In genomic region chr3:112482675-112483074, GRCh38 we compare ENCODE assay signal across 1 cellular context.
TF ChIP-seq lines count a peak whose summit lies in the region.

No MANE protein-coding gene starts in this region.

TF ChIP-seq in GM12878, 131 proteins besides CTCF, POLR2A, EP300 and RAD21 (continued from another document):
- TF ChIP-seq PRDM15 (CRISPR knock-in tag; IDR thresholded peaks at IDR 0.05), result no peak
- TF ChIP-seq ZNF207 (IDR thresholded peaks at IDR 0.05; ENCODE audit: borderline replicate concordance), result no peak
- no peak for TF ChIP-seq HCFC1 (IDR thresholded peaks at IDR 0.05; ENCODE audit: low read length)
- no peak for TF ChIP-seq USF1 (IDR thresholded peaks at IDR 0.05; ENCODE audit: borderline replicate concordance, extremely low read length, insufficient read depth, low read depth, low read length)
- TF ChIP-seq SREBF2 (IDR thresholded peaks at IDR 0.05; ENCODE audit: low read length), result no peak
- TF ChIP-seq IRF4 (IDR thresholded peaks at IDR 0.05; ENCODE audit: low read depth, low read length), result no peak
- no peak for TF ChIP-seq CBFB (IDR thresholded peaks at IDR 0.05; ENCODE audit: low read depth)
- TF ChIP-seq RFX5 (IDR thresholded peaks at IDR 0.05; ENCODE audit: low read depth, low read length), result no peak
- no peak for TF ChIP-seq FOS (IDR thresholded peaks at IDR 0.05; ENCODE audit: borderline replicate concordance, extremely low read depth, insufficient read length)
- TF ChIP-seq SMARCA5 (IDR thresholded peaks at IDR 0.05), result no peak
- TF ChIP-seq HDAC2 (IDR thresholded peaks at IDR 0.05), result no peak
- no peak for TF ChIP-seq HDGF (IDR thresholded peaks at IDR 0.05)
- TF ChIP-seq GATAD2B (conservative IDR thresholded peaks at IDR 0.05; ENCODE audit: low read depth), result no peak
- TF ChIP-seq ZNF622 (IDR thresholded peaks at IDR 0.05), result no peak
- no peak for TF ChIP-seq CBX3 (IDR thresholded peaks at IDR 0.05; ENCODE audit: borderline replicate concordance, low read depth)
- no peak for TF ChIP-seq POLR2AphosphoS2 (IDR thresholded peaks at IDR 0.05; ENCODE audit: low read depth, low read length)
- no peak for TF ChIP-seq NR2C1 (IDR thresholded peaks at IDR 0.05)
- no peak for TF ChIP-seq MTA3 (IDR thresholded peaks at IDR 0.05; ENCODE audit: borderline replicate concordance, low read length)
- peak; percentile 73 for TF ChIP-seq RUNX3 (IDR thresholded peaks at IDR 0.05; ENCODE audit: low read length)
- peak; percentile 33; the same call in 1 of the 2 replicates for TF ChIP-seq FOXM1 (IDR thresholded peaks at IDR 0.05; ENCODE audit: low read depth, low read length)
- TF ChIP-seq ZSCAN29 (IDR thresholded peaks at IDR 0.05), result no peak
- no peak for TF ChIP-seq MAX (IDR thresholded peaks at IDR 0.05; ENCODE audit: low read depth, low read length)
- peak; percentile 27; the same call in 1 of the 2 replicates for TF ChIP-seq IKZF1 (conservative IDR thresholded peaks at IDR 0.05)
- TF ChIP-seq DPF2 (IDR thresholded peaks at IDR 0.05), result no peak
- 0 out of 4 replicates have a peak, but pooled peaks of 1 of the 2 experiments have one; percentile 13 for TF ChIP-seq ETV6 (conservative IDR thresholded peaks at IDR 0.05 in 1 of 2, IDR thresholded peaks at IDR 0.05 in 1 of 2; ENCODE audit: borderline replicate concordance in 1 of 2, low read depth in 1 of 2)
- TF ChIP-seq ZBTB40 (IDR thresholded peaks at IDR 0.05; ENCODE audit: borderline replicate concordance), result no peak
- TF ChIP-seq IKZF2 (IDR thresholded peaks at IDR 0.05), result peak in 1 of 2 experiments; percentile 14; a peak in 2 of 4 replicates
- TF ChIP-seq EED (IDR thresholded peaks at IDR 0.05; ENCODE audit: low read depth), result 0 out of 2 replicates have a peak, but pooled peaks have one; percentile 24
- no peak for TF ChIP-seq SMAD5 (IDR thresholded peaks at IDR 0.05; ENCODE audit: low read depth)
- no peak for TF ChIP-seq SKIL (IDR thresholded peaks at IDR 0.05; ENCODE audit: low read depth, poor library complexity, severe bottlenecking)
- no peak for TF ChIP-seq SIX5 (IDR thresholded peaks at IDR 0.05; ENCODE audit: low read depth, low read length, severe bottlenecking)
